In the genomic region with DNA sequence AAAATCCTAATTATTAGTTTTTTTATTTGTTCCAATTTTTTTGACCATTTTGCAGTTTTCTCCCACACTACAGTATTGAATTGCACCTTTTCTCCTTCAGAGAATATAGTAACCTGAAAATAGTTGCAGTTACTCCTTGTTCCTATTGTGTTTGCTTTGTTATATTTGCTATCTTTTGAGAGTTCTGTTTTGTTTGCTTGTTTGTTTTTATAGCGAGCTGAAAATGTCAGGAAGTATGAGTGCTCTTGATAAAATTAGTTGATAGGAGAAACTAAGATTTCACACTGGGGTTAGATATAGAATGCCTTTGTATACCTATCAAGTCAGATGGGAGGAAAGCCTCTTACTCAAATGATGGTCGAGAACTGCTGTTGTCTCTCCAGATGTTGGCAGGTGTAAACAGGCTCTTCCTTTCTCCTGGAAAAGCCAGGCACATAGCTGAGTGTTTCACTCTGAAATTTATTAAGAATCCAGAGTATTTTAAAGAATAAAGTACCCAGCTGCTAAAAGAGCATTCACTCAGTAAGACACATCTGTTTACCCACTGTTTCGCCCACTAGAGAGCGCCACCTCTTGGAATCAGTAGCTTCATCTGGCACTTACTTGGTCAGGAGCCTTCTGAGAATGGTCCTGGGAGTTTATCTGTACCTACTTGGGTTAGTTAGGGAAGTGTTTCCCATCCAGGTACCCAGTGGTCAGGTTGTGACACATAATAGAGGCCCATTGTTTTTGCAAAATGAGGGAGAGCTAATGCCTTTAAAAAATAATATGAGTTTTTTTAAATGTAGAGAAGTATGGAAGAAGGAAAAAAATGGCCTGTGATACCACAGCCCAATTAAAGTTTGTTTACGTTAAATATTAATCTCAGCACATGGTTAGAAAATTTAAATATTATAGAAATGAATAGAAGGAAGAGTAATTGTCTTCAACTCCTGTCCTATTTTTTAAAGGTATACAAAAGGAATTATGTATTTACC, we compare ENCODE assay signal across 9 cellular contexts. TPM values are rescaled to one million over a fixed set of nuclear protein-coding genes. Genes with fewer than 3 reads are reported as not detected.
DNase-seq lines count a peak whose midpoint lies in the region; ATAC-seq and TF ChIP-seq lines count a peak whose summit lies in the region.
"Had no signal": no experiment of that assay in that cellular context is flagged by ENCODE, and none has a peak within 500 bp of the region (broad histone marks: within the 10 kb centered on the region; RNA-seq: fewer than 3 reads in every experiment).

No MANE protein-coding gene starts in this region.

- H3K27ac Mint-ChIP-seq in Caco-2 (ENCODE audit: unreplicated experiment), result no peak overlapping the region
- H3K27ac Mint-ChIP-seq in CD8-positive, alpha-beta memory T cell, result peak overlapping the region in 2 of 8 donors; percentile 8 to 76
- H3K27ac Mint-ChIP-seq: activated B cell treated with CpG ODN at 0.5 μM for 24 hours had no signal

- BruUV-seq in Caco-2 (replicated peaks; lab: Mats Ljungman, UMichigan), result no TSS peak

- CTCF ChIA-PET in Caco-2 (lab: Charles Lee), result interaction anchor here (0.6 to 1.0 kb wide), 9 partner anchors 10 to 157 kb away, joined by 3 to 5 read pairs (median 4); a partner anchor contains a TSS
- CTCF ChIA-PET in CD8-positive, alpha-beta memory T cell (lab: Charles Lee), result interaction anchor here (1.2 to 1.3 kb wide), 3 partner anchors 16 to 25 kb away, joined by 3 to 4 read pairs (median 4); no protein-coding TSS in a partner anchor

- no peaks in the 10 kb centered on the region for H3K27me3 ChIP-seq in Caco-2 (replicated peaks; ENCODE audit: control insufficient read depth, insufficient read depth, low read length)
- no peaks in the 10 kb centered on the region for H3K27me3 ChIP-seq in NT2/D1 (ENCODE audit: insufficient read depth, insufficient read length)
- no peaks in the 10 kb centered on the region for H3K27me3 ChIP-seq in CD8-positive, alpha-beta memory T cell (ENCODE audit: insufficient read depth, low read length, poor library complexity, severe bottlenecking)

- H3K36me3 ChIP-seq in Caco-2 (ENCODE audit: control insufficient read depth, insufficient read depth, low read length), result no peaks in the 10 kb centered on the region
- H3K36me3 ChIP-seq in NT2/D1 (ENCODE audit: insufficient read depth, insufficient read length, low read length), result peaks cover 22% of the 10 kb centered on the region
- peaks cover 40% of the 10 kb centered on the region for H3K36me3 ChIP-seq in CD8-positive, alpha-beta memory T cell (ENCODE audit: insufficient read depth, low read length)

- intact Hi-C loops in Caco-2 (cut with micrococcal nuclease; ENCODE audit: unreplicated experiment), result no loop called here

- no peak overlapping the region for H3K4me3 Mint-ChIP-seq in Caco-2 (ENCODE audit: unreplicated experiment)
- no peak overlapping the region for H3K4me3 Mint-ChIP-seq in CD8-positive, alpha-beta memory T cell
- H3K4me3 Mint-ChIP-seq: activated B cell treated with CpG ODN at 0.5 μM for 24 hours had no signal

- POLR2A ChIA-PET in Caco-2 (lab: Charles Lee), result interaction anchor here (0.6 kb wide), 1 partner anchor 10 kb away, joined by 3 read pairs; no protein-coding TSS in a partner anchor
- POLR2A ChIA-PET in CD8-positive, alpha-beta memory T cell (lab: Charles Lee), result interaction anchor here (1.5 kb wide), 1 partner anchor 11 kb away, joined by 3 read pairs; no protein-coding TSS in a partner anchor

- H3K9me3 ChIP-seq in Caco-2 (no peaks in the 10 kb centered on the region), NT2/D1 (ENCODE audit: insufficient read depth, low read length) (no peaks in the 10 kb centered on the region)
- no peaks in the 10 kb centered on the region for H3K9me3 ChIP-seq in CD8-positive, alpha-beta memory T cell (ENCODE audit: low read length)

- ATAC-seq in GM18511 (IDR thresholded peaks at IDR 0.05; ENCODE audit: unreplicated experiment), result peak; percentile 88
- ATAC-seq in HG02981 (IDR thresholded peaks at IDR 0.05; ENCODE audit: unreplicated experiment), result peak; percentile 83

- H3K27ac ChIP-seq in CD8-positive, alpha-beta memory T cell (ENCODE audit: low read depth, low read length), result no peak overlapping the region

- H3K4me3 ChIP-seq in Caco-2 (ENCODE audit: low read depth, low read length) (no peak overlapping the region), NT2/D1 (ENCODE audit: insufficient read length, low read depth) (no peak overlapping the region), epithelial cell of esophagus (ENCODE audit: low read length) (no peak overlapping the region), retinal pigment epithelial cell (ENCODE audit: low read length) (no peak overlapping the region)
- no peak overlapping the region for H3K4me3 ChIP-seq in CD8-positive, alpha-beta memory T cell (ENCODE audit: low read length)

- DNase-seq in Caco-2, result peak; percentile 44 to 45
- peak; percentile 32 for DNase-seq in NT2/D1 (ENCODE audit: low read depth, low spot score)
- DNase-seq in epithelial cell of esophagus (ENCODE audit: low read depth), result peak; percentile 71
- no peak for DNase-seq in retinal pigment epithelial cell (ENCODE audit: low read depth)
- DNase-seq in CD8-positive, alpha-beta memory T cell, result no peak
- DNase-seq in GM19238 (ENCODE audit: insufficient read length, low spot score), result no peak
- DNase-seq: activated B cell treated with CpG ODN at 0.5 μM for 24 hours had no signal

- no peak overlapping the region for H3K9ac ChIP-seq in NT2/D1 (ENCODE audit: insufficient read length, low read depth)

- no peaks in the 10 kb centered on the region for H3K9me3 Mint-ChIP-seq in Caco-2 (ENCODE audit: unreplicated experiment)
- H3K9me3 Mint-ChIP-seq in CD8-positive, alpha-beta memory T cell, result no peaks in the 10 kb centered on the region
- H3K9me3 Mint-ChIP-seq: activated B cell treated with CpG ODN at 0.5 μM for 24 hours had no signal

- peaks cover 38% of the 10 kb centered on the region for H3K36me3 Mint-ChIP-seq in Caco-2 (ENCODE audit: insufficient read depth, unreplicated experiment)
- peaks cover 30 to 84% (median 48%) of the 10 kb centered on the region in 3 donors for H3K36me3 Mint-ChIP-seq in CD8-positive, alpha-beta memory T cell

- H3K4me1 ChIP-seq in Caco-2 (no peaks in the 10 kb centered on the region), NT2/D1 (ENCODE audit: insufficient read depth, insufficient read length) (no peaks in the 10 kb centered on the region)
- no peaks in the 10 kb centered on the region for H3K4me1 ChIP-seq in CD8-positive, alpha-beta memory T cell (ENCODE audit: insufficient read depth, low read length)

- H3K4me1 Mint-ChIP-seq in Caco-2 (ENCODE audit: low read depth, unreplicated experiment), result no peaks in the 10 kb centered on the region
- peaks cover 0 to 9% (median 6%) of the 10 kb centered on the region in 3 donors for H3K4me1 Mint-ChIP-seq in CD8-positive, alpha-beta memory T cell

- H3K27me3 Mint-ChIP-seq in Caco-2 (ENCODE audit: insufficient read depth, unreplicated experiment), result no peaks in the 10 kb centered on the region
- H3K27me3 Mint-ChIP-seq in CD8-positive, alpha-beta memory T cell, result no peaks in the 10 kb centered on the region
- H3K27me3 Mint-ChIP-seq: activated B cell treated with CpG ODN at 0.5 μM for 24 hours had no signal

- TF ChIP-seq CTCF in Caco-2 (IDR thresholded peaks at IDR 0.05; ENCODE audit: insufficient read depth in 1 of 2, low read depth in 1 of 2, low read length in 1 of 2, severe bottlenecking in 1 of 2, unreplicated experiment in 1 of 2) (peak; percentile 58 to 65), epithelial cell of esophagus (IDR thresholded peaks at IDR 0.05; ENCODE audit: insufficient read depth, low read depth, low read length, missing control alignments) (peak; percentile 82), retinal pigment epithelial cell (conservative IDR thresholded peaks at IDR 0.05; ENCODE audit: low read depth, low read length) (peak; percentile 77)

RNA-seq across cellular contexts. Expression of a gene that starts 11.2 kb away (rescaled TPM):
- 54.3 and 55.0 TPM in 2 replicates for total RNA-seq in Caco-2 (2022)
- 10 to 100 TPM; 46.3 to 47.6 TPM for total RNA-seq in CD8-positive, alpha-beta memory T cell
- 57.1 TPM for polyA plus RNA-seq in CD8-positive, alpha-beta memory T cell

RNA-seq across cellular contexts. Expression of a gene that starts 14.1 kb away (rescaled TPM):
- not detected in 2 replicates for total RNA-seq in Caco-2 (2022)
- not detected for total RNA-seq in CD8-positive, alpha-beta memory T cell
- not detected for polyA plus RNA-seq in CD8-positive, alpha-beta memory T cell
- total RNA-seq: activated B cell treated with CpG ODN at 0.5 μM for 24 hours had no signal

RNA-seq across cellular contexts. Expression of a gene that starts 51.1 kb away (rescaled TPM):
- 7.3 and 8.4 TPM in 2 replicates for total RNA-seq in Caco-2 (2022)
- total RNA-seq in CD8-positive, alpha-beta memory T cell, result under 1 TPM; 0.04 to 0.07 TPM
- not detected for polyA plus RNA-seq in CD8-positive, alpha-beta memory T cell

Comparison
In these comparisons a context has a peak if more than half of its experiments do, and no peak if none do; other contexts are left out.
1. DNase-seq: peak in Caco-2 (2 of 2), NT2/D1 (single experiment) and epithelial cell of esophagus (single experiment); none in retinal pigment epithelial cell (single experiment), CD8-positive, alpha-beta memory T cell (0 of 5) and GM19238 (single experiment).
2. Peak in every context shown above with its lines, with median percentiles within 50 percentile points of each other: CTCF ChIP-seq.